Comparison of ENCODE assay signal across 8 cellular contexts in the genomic region with DNA sequence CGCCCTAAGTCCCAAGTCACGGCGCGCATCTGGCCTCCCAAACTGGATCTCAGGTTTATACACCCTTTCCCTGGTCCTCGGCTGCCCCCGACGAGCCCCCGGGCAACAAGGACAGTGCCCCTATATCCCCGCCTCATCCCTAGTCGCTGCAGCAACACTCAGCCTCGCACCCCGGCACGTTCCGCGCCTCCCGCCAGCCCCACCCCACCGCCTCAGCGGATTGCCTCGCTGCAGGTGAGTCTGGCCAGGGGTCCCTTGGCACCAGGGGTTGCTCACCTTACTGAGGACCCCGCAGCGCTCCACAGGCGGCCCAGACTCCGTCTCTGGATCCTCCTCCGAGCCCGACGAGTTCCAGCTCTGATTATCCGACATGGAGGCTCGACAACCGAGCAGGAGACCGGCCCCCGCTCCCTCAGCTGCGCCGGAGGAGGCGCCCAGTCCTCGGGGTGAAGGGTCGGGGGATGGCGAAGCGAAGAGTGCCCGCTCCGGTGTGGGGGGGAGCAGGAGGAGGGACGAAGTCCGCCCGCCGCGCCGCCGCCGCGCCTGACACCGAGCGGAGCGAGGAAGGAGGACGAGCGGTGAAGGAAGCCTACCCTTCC. TPM values are rescaled to one million over a fixed set of nuclear protein-coding genes. Genes with fewer than 3 reads are reported as not detected.
DNase-seq lines count a peak whose midpoint lies in the region; ATAC-seq and TF ChIP-seq lines count a peak whose summit lies in the region.

No MANE protein-coding gene starts in this region.

- TF ChIP-seq CTCF in DND-41 (IDR thresholded peaks at IDR 0.05; ENCODE audit: borderline replicate concordance, extremely low read depth, low read length, poor library complexity, severe bottlenecking): no peak
- TF ChIP-seq CTCF in epithelial cell of proximal tubule (conservative IDR thresholded peaks at IDR 0.05; ENCODE audit: low read depth, low read length): no peak

- peaks cover 36% of the 10 kb centered on the region for H3K4me1 Mint-ChIP-seq in activated CD8-positive, alpha-beta T cell treated with anti-CD3 and anti-CD28 coated beads, Interleukin-2, amount 10 ng/mL, durations not matched to agents 7 days and 5 days (ENCODE audit: low read depth)

- DNase-seq in DND-41 (peak; percentile 45), epithelial cell of proximal tubule (ENCODE audit: low read depth) (no peak), DMS79 (lab: John Stamatoyannopoulos, UW) (no peak)
- no peak for DNase-seq in Jurkat, Clone E6-1 (ENCODE audit: low read depth, low spot score)
- DNase-seq in activated CD8-positive, alpha-beta T cell treated with anti-CD3 and anti-CD28 coated beads, Interleukin-2, amount 10 ng/mL, durations not matched to agents 7 days and 5 days: peak; percentile 39
- DNase-seq in stimulated activated naive CD4-positive, alpha-beta T cell treated with Interleukin-2 at 50 U/mL for 16 hours (lab: John Stamatoyannopoulos, UW): peak; percentile 60

- peaks cover 97% of the 10 kb centered on the region for H3K79me2 ChIP-seq in DND-41 (ENCODE audit: insufficient read depth, low read length)

- H3K4me1 ChIP-seq in DND-41 (ENCODE audit: insufficient read depth, low read length): peaks cover 49% of the 10 kb centered on the region
- peaks cover 43% of the 10 kb centered on the region for H3K4me1 ChIP-seq in muscle layer of colon (ENCODE audit: insufficient read depth, low read length)

- peak overlapping the region; percentile 96 for H3K27ac Mint-ChIP-seq in activated CD8-positive, alpha-beta T cell treated with anti-CD3 and anti-CD28 coated beads, Interleukin-2, amount 10 ng/mL, durations not matched to agents 7 days and 5 days

- H3K4me3 ChIP-seq in DND-41 (ENCODE audit: low read depth in 1 of 2, low read length in 2 of 2) (peak overlapping the region; percentile 90 to 98), epithelial cell of proximal tubule (ENCODE audit: low read depth, low read length) (peak overlapping the region; percentile 75), muscle layer of colon (ENCODE audit: low read depth in 1 of 2, low read length in 2 of 2) (peak overlapping the region; percentile 78 to 89)
- peak overlapping the region; percentile 80 for H3K4me3 ChIP-seq in Jurkat, Clone E6-1 (ENCODE audit: low read length)

- CTCF ChIA-PET in activated CD8-positive, alpha-beta T cell treated with anti-CD3 and anti-CD28 coated beads, Interleukin-2, amount 10 ng/mL, durations not matched to agents 7 days and 5 days (lab: Charles Lee): interaction anchor here (0.9 to 1.9 kb wide), 4 partner anchors 168 to 451 kb away, joined by 3 to 7 read pairs (median 4); a partner anchor contains a TSS

- H3K27me3 Mint-ChIP-seq in activated CD8-positive, alpha-beta T cell treated with anti-CD3 and anti-CD28 coated beads, Interleukin-2, amount 10 ng/mL, durations not matched to agents 7 days and 5 days (ENCODE audit: low read depth): no peaks in the 10 kb centered on the region

- ATAC-seq in DND-41 (ENCODE audit: insufficient read depth, low read depth) (peak; percentile 49), GM21723 (IDR thresholded peaks at IDR 0.05; ENCODE audit: unreplicated experiment) (peak; percentile 44)
- ATAC-seq in activated CD8-positive, alpha-beta T cell treated with anti-CD3 and anti-CD28 coated beads, Interleukin-2, amount 10 ng/mL, durations not matched to agents 7 days and 5 days: peak; percentile 57

- peak overlapping the region; percentile 98 for H2AFZ ChIP-seq in DND-41 (ENCODE audit: low read depth, low read length)

- H3K27me3 ChIP-seq in DND-41 (ENCODE audit: insufficient read depth, low read length, poor library complexity) (no peaks in the 10 kb centered on the region), muscle layer of colon (ENCODE audit: control insufficient read depth in 1 of 2, insufficient read depth in 2 of 2, low read length in 2 of 2) (no peaks in the 10 kb centered on the region)

- POLR2A ChIA-PET in activated CD8-positive, alpha-beta T cell treated with anti-CD3 and anti-CD28 coated beads, Interleukin-2, amount 10 ng/mL, durations not matched to agents 7 days and 5 days (lab: Charles Lee): interaction anchor here (0.7 to 1.2 kb wide), 5 partner anchors 57 to 174 kb away, joined by 3 to 6 read pairs (median 3); a partner anchor contains a TSS

- no peaks in the 10 kb centered on the region; the same call in 1 of the 2 replicates for H4K20me1 ChIP-seq in DND-41 (ENCODE audit: insufficient read depth, low read length)

- no peaks in the 10 kb centered on the region for H3K9me3 Mint-ChIP-seq in activated CD8-positive, alpha-beta T cell treated with anti-CD3 and anti-CD28 coated beads, Interleukin-2, amount 10 ng/mL, durations not matched to agents 7 days and 5 days (ENCODE audit: insufficient read depth)

- H3K27ac ChIP-seq in DND-41 (ENCODE audit: low read length) (peak overlapping the region; percentile 82), muscle layer of colon (ENCODE audit: low read depth, low read length) (peak overlapping the region; percentile 70)

- H3K36me3 Mint-ChIP-seq in activated CD8-positive, alpha-beta T cell treated with anti-CD3 and anti-CD28 coated beads, Interleukin-2, amount 10 ng/mL, durations not matched to agents 7 days and 5 days (ENCODE audit: low read depth): peaks cover 20% of the 10 kb centered on the region

- H3K4me2 ChIP-seq in DND-41 (ENCODE audit: insufficient read depth, low read length): peak overlapping the region; percentile 86

- H3K9ac ChIP-seq in DND-41 (ENCODE audit: low read depth, low read length) (peak overlapping the region; percentile 83), muscle layer of colon (ENCODE audit: low read length) (peak overlapping the region; percentile 69)

- peak overlapping the region; percentile 97 for H3K4me3 Mint-ChIP-seq in activated CD8-positive, alpha-beta T cell treated with anti-CD3 and anti-CD28 coated beads, Interleukin-2, amount 10 ng/mL, durations not matched to agents 7 days and 5 days

- H3K36me3 ChIP-seq in DND-41 (ENCODE audit: insufficient read depth, low read length) (no peaks in the 10 kb centered on the region; the same call in 1 of the 2 replicates), muscle layer of colon (ENCODE audit: insufficient read depth, low read length) (no peaks in the 10 kb centered on the region)

- H3K9me3 ChIP-seq in DND-41 (ENCODE audit: insufficient read depth, low read length, severe bottlenecking) (no peaks in the 10 kb centered on the region), muscle layer of colon (ENCODE audit: low read length) (no peaks in the 10 kb centered on the region)

RNA-seq across cellular contexts. Expression of a gene that starts 0.5 kb away (rescaled TPM):
- polyA plus RNA-seq in Jurkat, Clone E6-1 (2012; ENCODE audit: insufficient read depth, insufficient read length): 15.4 TPM
- 10 to 100 TPM; 31.2 to 36.0 TPM for total RNA-seq in activated CD8-positive, alpha-beta T cell treated with anti-CD3 and anti-CD28 coated beads, Interleukin-2, amount 10 ng/mL, durations not matched to agents 7 days and 5 days
- 7.3 and 11.7 TPM in 2 replicates for total RNA-seq in epithelial cell of proximal tubule

RNA-seq across cellular contexts. Expression of a gene that starts 0.8 kb away (rescaled TPM):
- 20.4 TPM for polyA plus RNA-seq in Jurkat, Clone E6-1 (2012; ENCODE audit: insufficient read depth, insufficient read length)
- 10 to 100 TPM; 29.8 to 30.7 TPM for total RNA-seq in activated CD8-positive, alpha-beta T cell treated with anti-CD3 and anti-CD28 coated beads, Interleukin-2, amount 10 ng/mL, durations not matched to agents 7 days and 5 days
- 14.0 and 25.7 TPM in 2 replicates for total RNA-seq in epithelial cell of proximal tubule

Comparison
In these comparisons a context has a peak if more than half of its experiments do, and no peak if none do; other contexts are left out.
1. DNase-seq: peak in DND-41 (single experiment), activated CD8-positive, alpha-beta T cell treated with anti-CD3 and anti-CD28 coated beads, Interleukin-2, amount 10 ng/mL, durations not matched to agents 7 days and 5 days (single experiment) and stimulated activated naive CD4-positive, alpha-beta T cell treated with Interleukin-2 at 50 U/mL for 16 hours (single experiment); none in Jurkat, Clone E6-1 (single experiment), epithelial cell of proximal tubule (single experiment) and DMS79 (single experiment).
2. Peak in every context shown above with its lines, with median percentiles within 50 percentile points of each other: ATAC-seq and H3K4me3 ChIP-seq.